In genomic region chr4:123674752-123675151, GRCh38 we compare ENCODE assay signal across 27 cellular contexts.
A peak's percentile ranks its signal among the peaks of the same experiment; 100 is the strongest.
DNase-seq lines count a peak whose midpoint lies in the region; ATAC-seq and TF ChIP-seq lines count a peak whose summit lies in the region.
"Had no signal": no experiment of that assay in that cellular context is flagged by ENCODE, and none has a peak within 500 bp of the region (broad histone marks: within the 10 kb centered on the region; RNA-seq: fewer than 3 reads in every experiment).

No MANE protein-coding gene starts in this region.

- H3K4me3 ChIP-seq in coronary artery, result no peak overlapping the region
- H3K4me3 ChIP-seq in skeletal muscle tissue (ENCODE audit: low read length in 3 of 3), result no peak overlapping the region
- H3K4me3 ChIP-seq: BLaER1, GM12878, K562 had no signal

- no peaks in the 10 kb centered on the region for H3K9me3 Mint-ChIP-seq in activated naive CD4-positive, alpha-beta T cell treated with anti-CD3 and anti-CD28 coated beads, Interleukin-2, amount 50 U/mL, for 24 hours
- H3K9me3 Mint-ChIP-seq in nephron, result no peaks in the 10 kb centered on the region
- H3K9me3 Mint-ChIP-seq: CD4-positive, alpha-beta T cell had no signal

- H3K27me3 Mint-ChIP-seq in activated naive CD4-positive, alpha-beta T cell treated with anti-CD3 and anti-CD28 coated beads, Interleukin-2, amount 50 U/mL, for 24 hours, result peaks cover 5% of the 10 kb centered on the region
- H3K27me3 Mint-ChIP-seq in nephron (ENCODE audit: low read depth), result no peaks in the 10 kb centered on the region
- H3K27me3 Mint-ChIP-seq: CD4-positive, alpha-beta T cell had no signal

- no peak overlapping the region for H3K4me3 Mint-ChIP-seq in activated naive CD4-positive, alpha-beta T cell treated with anti-CD3 and anti-CD28 coated beads, Interleukin-2, amount 50 U/mL, for 24 hours
- no peak overlapping the region for H3K4me3 Mint-ChIP-seq in nephron
- H3K4me3 Mint-ChIP-seq: CD4-positive, alpha-beta T cell had no signal

- DNase-seq in activated naive CD4-positive, alpha-beta T cell treated with Interleukin-2 at 50 U/mL for 16 hours, result no peak
- no peak for DNase-seq in coronary artery (ENCODE audit: low spot score)
- DNase-seq in activated CD8-positive, alpha-beta memory T cell treated with anti-CD3 and anti-CD28 coated beads for 24 hours, result no peak
- DNase-seq: ACHN; Caco-2; CD4-positive, alpha-beta T cell; DMS 273 treated with DMSO at 0.1 percent for 48 hours; DND-41; H7; MM.1S; NCI-H1048; NCI-H1436; NCI-H187 treated with DMSO at 0.1 percent for 48 hours; NCI-H2107; NCI-H446 treated with DMSO at 0.1 percent for 48 hours; NCI-H526 treated with DMSO at 0.1 percent for 48 hours; SHP77 treated with DMSO at 0.1 percent for 48 hours had no signal

- TF ChIP-seq CTCF in coronary artery (IDR thresholded peaks at IDR 0.05) (no peak), nephron (IDR thresholded peaks at IDR 0.05; ENCODE audit: unreplicated experiment in 3 of 3) (no peak)

- H3K4me1 Mint-ChIP-seq in activated naive CD4-positive, alpha-beta T cell treated with anti-CD3 and anti-CD28 coated beads, Interleukin-2, amount 50 U/mL, for 24 hours, result peaks cover 6% of the 10 kb centered on the region
- H3K4me1 Mint-ChIP-seq in nephron, result peaks cover 35% of the 10 kb centered on the region

- ATAC-seq in GM21737 (IDR thresholded peaks at IDR 0.05; ENCODE audit: unreplicated experiment), result no peak
- no peak for ATAC-seq in activated CD4-positive, CD25-positive, alpha-beta regulatory T cell treated with anti-CD3 and anti-CD28 coated beads, Interleukin-2, amount 50 U/mL, for 24 hours
- ATAC-seq: GM12878, K562, PC-3 had no signal

- no peak overlapping the region for H3K9ac ChIP-seq in skeletal muscle tissue (ENCODE audit: low read depth in 1 of 3, low read length in 3 of 3)
- H3K9ac ChIP-seq: BLaER1 had no signal

- H3K9me3 ChIP-seq in skeletal muscle tissue (ENCODE audit: control insufficient read depth in 3 of 3, low read length in 3 of 3), result no peaks in the 10 kb centered on the region
- H3K9me3 ChIP-seq: BLaER1, Caco-2 had no signal

- H3K27me3 ChIP-seq in skeletal muscle tissue (ENCODE audit: control insufficient read depth in 3 of 3, insufficient read depth in 3 of 3, low read length in 3 of 3), result no peaks in the 10 kb centered on the region
- H3K27me3 ChIP-seq: BLaER1 had no signal

- H3K27ac Mint-ChIP-seq in activated naive CD4-positive, alpha-beta T cell treated with anti-CD3 and anti-CD28 coated beads, Interleukin-2, amount 50 U/mL, for 24 hours, result peak overlapping the region; percentile 32
- peak overlapping the region in 2 of 3 experiments; percentile 24 to 68 for H3K27ac Mint-ChIP-seq in nephron
- H3K27ac Mint-ChIP-seq: CD4-positive, alpha-beta T cell had no signal

- H3K36me3 Mint-ChIP-seq in activated naive CD4-positive, alpha-beta T cell treated with anti-CD3 and anti-CD28 coated beads, Interleukin-2, amount 50 U/mL, for 24 hours, result no peaks in the 10 kb centered on the region
- no peaks in the 10 kb centered on the region for H3K36me3 Mint-ChIP-seq in nephron (ENCODE audit: low read depth)

- peaks cover 0 to 17% (median 6%) of the 10 kb centered on the region in 3 donors for H3K4me1 ChIP-seq in skeletal muscle tissue (ENCODE audit: control insufficient read depth in 3 of 3, insufficient read depth in 3 of 3, low read length in 3 of 3)
- H3K4me1 ChIP-seq: Caco-2 had no signal

- H3K27ac ChIP-seq in coronary artery (peak overlapping the region; percentile 54 to 68), skeletal muscle tissue (ENCODE audit: low read depth, low read length) (peak overlapping the region; percentile 68)
- H3K27ac ChIP-seq: 22Rv1, BLaER1 had no signal

- H3K36me3 ChIP-seq in skeletal muscle tissue (ENCODE audit: control insufficient read depth in 3 of 3, insufficient read depth in 3 of 3, low read length in 3 of 3), result no peaks in the 10 kb centered on the region
- H3K36me3 ChIP-seq: BLaER1 had no signal
